ENCODE assay signal across 9 cellular contexts in the genomic region with DNA sequence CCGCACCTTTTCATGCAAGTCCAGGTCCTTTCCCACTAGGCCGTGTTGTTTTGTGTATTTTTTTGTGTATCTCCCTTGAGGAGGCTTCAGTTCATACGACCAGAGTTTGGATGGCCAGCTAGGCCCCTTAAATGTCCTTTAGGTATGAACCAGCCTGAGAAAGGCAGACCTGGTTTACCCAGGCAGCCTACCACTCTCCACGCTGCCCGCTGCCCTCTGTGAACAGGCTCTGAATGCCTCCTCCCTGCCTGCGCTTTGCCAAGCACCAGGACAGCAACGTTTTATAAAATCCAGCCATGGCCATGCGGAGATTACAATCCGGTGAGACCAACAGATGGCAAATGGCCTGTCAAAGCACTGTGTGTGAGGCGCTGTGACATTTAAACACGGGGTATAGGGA. TPM values are rescaled to one million over a fixed set of nuclear protein-coding genes. Genes with fewer than 3 reads are reported as not detected.
DNase-seq lines count a peak whose midpoint lies in the region; ATAC-seq, FAIRE-seq and TF ChIP-seq lines count a peak whose summit lies in the region.
"Had no signal": no experiment of that assay in that cellular context is flagged by ENCODE, and none has a peak within 500 bp of the region (broad histone marks: within the 10 kb centered on the region; RNA-seq: fewer than 3 reads in every experiment).

No MANE protein-coding gene starts in this region.

- H3K27ac Mint-ChIP-seq in IgD-negative memory B cell = peak overlapping the region in 2 of 3 donors; percentile 39 to 78
- H3K27ac Mint-ChIP-seq in natural killer cell treated with Interleukin-12 subunit alpha and Interleukin-12 subunit beta and Interleukin-15 and Interleukin-18, amount 100 ng/mL, for 72 hours = peak overlapping the region in 1 of 2 donors; percentile 80

- peak overlapping the region; percentile 46; the same call in 1 of the 2 replicates for H3K4me3 ChIP-seq in AG04450 (ENCODE audit: low read depth, low read length)

- no peaks in the 10 kb centered on the region for H3K27me3 ChIP-seq in AG04450 (ENCODE audit: control insufficient read depth, insufficient read depth, low read length)

- no peak for DNase-seq in AG04450 (ENCODE audit: low read depth, low spot score)
- peak in 2 of 61 donors; percentile 18 to 24 for DNase-seq in caudate nucleus (lab: John Stamatoyannopoulos, UW)
- DNase-seq in natural killer cell treated with Interleukin-12 subunit alpha and Interleukin-12 subunit beta and Interleukin-15 and Interleukin-18, amount 100 ng/mL, for 72 hours (ENCODE audit: low spot score) = no peak
- no peak for DNase-seq in NCI-H187 (lab: John Stamatoyannopoulos, UW)
- DNase-seq in urothelium cell line (ENCODE audit: low spot score) = no peak
- no peak for DNase-seq in DMS 273 (lab: John Stamatoyannopoulos, UW; ENCODE audit: unreplicated experiment)

- no peaks in the 10 kb centered on the region; the same call in 1 of the 2 replicates for H3K9me3 ChIP-seq in AG04450 (ENCODE audit: control insufficient read depth, insufficient read depth, low read length)
- H3K9me3 ChIP-seq: mucosa of descending colon had no signal

- CTCF ChIA-PET in AG04450 (lab: Charles Lee) = interaction anchor here (0.6 to 2.3 kb wide), 17 partner anchors 9 to 241 kb away, joined by 3 to 14 read pairs (median 4); a partner anchor contains a TSS

- no peak for TF ChIP-seq CTCF in AG04450 (IDR thresholded peaks at IDR 0.05; ENCODE audit: low read depth, low read length)

- H3K36me3 Mint-ChIP-seq in IgD-negative memory B cell = peaks cover 6% of the 10 kb centered on the region
- H3K36me3 Mint-ChIP-seq in natural killer cell treated with Interleukin-12 subunit alpha and Interleukin-12 subunit beta and Interleukin-15 and Interleukin-18, amount 100 ng/mL, for 72 hours = no peaks in the 10 kb centered on the region

- no peaks in the 10 kb centered on the region for H3K9me3 Mint-ChIP-seq in IgD-negative memory B cell
- no peaks in the 10 kb centered on the region for H3K9me3 Mint-ChIP-seq in natural killer cell treated with Interleukin-12 subunit alpha and Interleukin-12 subunit beta and Interleukin-15 and Interleukin-18, amount 100 ng/mL, for 72 hours

- H3K27me3 Mint-ChIP-seq in IgD-negative memory B cell = peaks cover 6% of the 10 kb centered on the region
- peaks cover 0 to 8% of the 10 kb centered on the region in 2 donors for H3K27me3 Mint-ChIP-seq in natural killer cell treated with Interleukin-12 subunit alpha and Interleukin-12 subunit beta and Interleukin-15 and Interleukin-18, amount 100 ng/mL, for 72 hours

- peaks cover 12 to 24% (median 16%) of the 10 kb centered on the region in 3 donors for H3K4me1 Mint-ChIP-seq in IgD-negative memory B cell
- peaks cover 18 to 29% of the 10 kb centered on the region in 2 donors for H3K4me1 Mint-ChIP-seq in natural killer cell treated with Interleukin-12 subunit alpha and Interleukin-12 subunit beta and Interleukin-15 and Interleukin-18, amount 100 ng/mL, for 72 hours (ENCODE audit: low read depth in 2 of 2)

- FAIRE-seq in urothelium cell line (lab: Jason Lieb, UNC) = no peak

- H3K4me3 Mint-ChIP-seq in IgD-negative memory B cell = peak overlapping the region; percentile 77 to 90 (median 82)
- H3K4me3 Mint-ChIP-seq in natural killer cell treated with Interleukin-12 subunit alpha and Interleukin-12 subunit beta and Interleukin-15 and Interleukin-18, amount 100 ng/mL, for 72 hours = peak overlapping the region; percentile 53

- POLR2A ChIA-PET in AG04450 (lab: Yijun Ruan, JAX) = interaction anchor here (1.9 to 2.0 kb wide), 2 partner anchors 30 to 120 kb away, joined by 9 to 15 read pairs; a partner anchor contains a TSS

- ATAC-seq in natural killer cell treated with Interleukin-12 subunit alpha and Interleukin-12 subunit beta and Interleukin-15 and Interleukin-18, amount 100 ng/mL, for 72 hours = no peak
- ATAC-seq in GM19463 (IDR thresholded peaks at IDR 0.05; ENCODE audit: unreplicated experiment) = no peak

- H3K27ac ChIP-seq in AG04450 (ENCODE audit: low read depth, low read length) (no peak overlapping the region), caudate nucleus (ENCODE audit: low read depth, low read length) (peak overlapping the region; percentile 40)

RNA-seq across cellular contexts. Expression of a gene that starts 0.6 kb away (rescaled TPM):
- polyA plus RNA-seq in AG04450 (2011; rRNA removed) (66.2 and 67.3 TPM in 2 replicates), IgD-negative memory B cell (54.1 TPM)
- 22.6 and 24.8 TPM in 2 replicates for polyA minus RNA-seq in AG04450 (2011; rRNA and poly(A)+ RNA removed)
- 10 to 100 TPM; 64.0 to 80.5 TPM for total RNA-seq in natural killer cell treated with Interleukin-12 subunit alpha and Interleukin-12 subunit beta and Interleukin-15 and Interleukin-18, amount 100 ng/mL, for 72 hours

RNA-seq across cellular contexts. Expression of a gene that starts 28.4 kb away (rescaled TPM):
- polyA plus RNA-seq in AG04450 (2011; rRNA removed) (71.4 and 89.8 TPM in 2 replicates), IgD-negative memory B cell (242 TPM)
- 41.7 and 62.8 TPM in 2 replicates for polyA minus RNA-seq in AG04450 (2011; rRNA and poly(A)+ RNA removed)
- 100 to 1,000 TPM in 1 of 2 donors, 10 to 100 TPM in 1; 88.9 to 117 TPM for total RNA-seq in natural killer cell treated with Interleukin-12 subunit alpha and Interleukin-12 subunit beta and Interleukin-15 and Interleukin-18, amount 100 ng/mL, for 72 hours

RNA-seq across cellular contexts. Expression of a gene that starts 28.6 kb away (rescaled TPM):
- 29.3 and 29.4 TPM in 2 replicates for polyA plus RNA-seq in AG04450 (2011; rRNA removed)
- 13.3 and 15.4 TPM in 2 replicates for polyA minus RNA-seq in AG04450 (2011; rRNA and poly(A)+ RNA removed)
- polyA plus RNA-seq in IgD-negative memory B cell = 38.1 TPM
- 100 to 1,000 TPM in 1 of 2 donors, 10 to 100 TPM in 1; 62.0 to 155 TPM for total RNA-seq in natural killer cell treated with Interleukin-12 subunit alpha and Interleukin-12 subunit beta and Interleukin-15 and Interleukin-18, amount 100 ng/mL, for 72 hours

RNA-seq across cellular contexts. Expression of a gene that starts 31.2 kb away (rescaled TPM):
- 57.1 and 68.7 TPM in 2 replicates for polyA plus RNA-seq in AG04450 (2011; rRNA removed)
- polyA minus RNA-seq in AG04450 (2011; rRNA and poly(A)+ RNA removed) = 65.0 and 70.5 TPM in 2 replicates
- polyA plus RNA-seq in IgD-negative memory B cell = 11.1 TPM
- 10 to 100 TPM; 47.3 to 50.5 TPM for total RNA-seq in natural killer cell treated with Interleukin-12 subunit alpha and Interleukin-12 subunit beta and Interleukin-15 and Interleukin-18, amount 100 ng/mL, for 72 hours

RNA-seq across cellular contexts. Expression of a gene that starts 51.7 kb away (rescaled TPM):
- polyA plus RNA-seq in AG04450 (2011; rRNA removed) (5.4 and 6.6 TPM in 2 replicates), IgD-negative memory B cell (1.3 TPM)
- 5.6 and 8.4 TPM in 2 replicates for polyA minus RNA-seq in AG04450 (2011; rRNA and poly(A)+ RNA removed)
- 10 to 100 TPM in 1 of 2 donors, 1 to 10 TPM in 1; 8.1 to 12.9 TPM for total RNA-seq in natural killer cell treated with Interleukin-12 subunit alpha and Interleukin-12 subunit beta and Interleukin-15 and Interleukin-18, amount 100 ng/mL, for 72 hours
